ENCODE assay signal across 16 cellular contexts in genomic region chr18:48694295-48694694, GRCh38.
"Had no signal": no experiment of that assay in that cellular context is flagged by ENCODE, and none has a peak within 500 bp of the region (broad histone marks: within the 10 kb centered on the region; RNA-seq: fewer than 3 reads in every experiment).

No MANE protein-coding gene starts in this region.

- H3K4me3 Mint-ChIP-seq: activated CD4-positive, alpha-beta T cell treated with anti-CD3 and anti-CD28 coated beads, Interleukin-2, amount 10 ng/mL, durations not matched to agents 7 days and 5 days; activated naive CD8-positive, alpha-beta T cell; activated T-cell treated with anti-CD3 and anti-CD28 coated beads, Interleukin-2, amount 50 U/mL, for 72 hours; neural crest cell; stimulated activated effector memory CD8-positive, alpha-beta T cell treated with anti-CD3 and anti-CD28 coated beads, Interleukin-12 subunit alpha, Interleukin-12 subunit beta, amount 100 ng/mL, for 72 hours had no signal

- H3K9me3 Mint-ChIP-seq: activated CD4-positive, alpha-beta T cell treated with anti-CD3 and anti-CD28 coated beads, Interleukin-2, amount 10 ng/mL, durations not matched to agents 7 days and 5 days; activated T-cell treated with anti-CD3 and anti-CD28 coated beads, Interleukin-2, amount 50 U/mL, for 72 hours; neural crest cell; stimulated activated effector memory CD8-positive, alpha-beta T cell treated with anti-CD3 and anti-CD28 coated beads, Interleukin-12 subunit alpha, Interleukin-12 subunit beta, amount 100 ng/mL, for 72 hours had no signal

- H3K36me3 Mint-ChIP-seq: activated naive CD8-positive, alpha-beta T cell; naive B cell; stimulated activated effector memory CD8-positive, alpha-beta T cell treated with anti-CD3 and anti-CD28 coated beads, Interleukin-12 subunit alpha, Interleukin-12 subunit beta, amount 100 ng/mL, for 72 hours had no signal

- H3K27me3 ChIP-seq: cardiac muscle cell, stomach, upper lobe of left lung had no signal

- H3K36me3 ChIP-seq: cardiac muscle cell, prostate gland had no signal

- ATAC-seq: activated T-cell treated with anti-CD3 and anti-CD28 coated beads, Interleukin-2, amount 50 U/mL, for 72 hours; left ventricle myocardium superior; right cardiac atrium; stimulated activated effector memory CD8-positive, alpha-beta T cell treated with anti-CD3 and anti-CD28 coated beads, Interleukin-12 subunit alpha, Interleukin-12 subunit beta, amount 100 ng/mL, for 72 hours had no signal

- DNase-seq: activated CD4-positive, alpha-beta T cell treated with anti-CD3 and anti-CD28 coated beads, Interleukin-2, amount 10 ng/mL, durations not matched to agents 7 days and 5 days; activated CD8-positive, alpha-beta memory T cell treated with anti-CD3 and anti-CD28 coated beads, Interleukin-2, amount 50 U/mL, for 48 hours; activated gamma-delta T cell treated with Interleukin-2 at 50 U/mL for 16 hours; activated T-cell treated with anti-CD3 and anti-CD28 coated beads, Interleukin-2, amount 50 U/mL, for 72 hours; left ventricle myocardium superior; naive B cell; right cardiac atrium; small intestine; stimulated activated CD4-positive, alpha-beta T cell treated with anti-CD3 and anti-CD28 coated beads, Interleukin-4, amount 100 ng/mL, for 24 hours; stomach; upper lobe of left lung had no signal

- H3K27me3 Mint-ChIP-seq: activated naive CD8-positive, alpha-beta T cell; naive B cell had no signal

- H3K4me3 ChIP-seq: cardiac muscle cell, prostate gland, stomach, upper lobe of left lung had no signal

- H3K27ac Mint-ChIP-seq: activated CD4-positive, alpha-beta T cell treated with anti-CD3 and anti-CD28 coated beads, Interleukin-2, amount 10 ng/mL, durations not matched to agents 7 days and 5 days; activated naive CD8-positive, alpha-beta T cell; activated T-cell treated with anti-CD3 and anti-CD28 coated beads, Interleukin-2, amount 50 U/mL, for 72 hours; naive B cell; stimulated activated effector memory CD8-positive, alpha-beta T cell treated with anti-CD3 and anti-CD28 coated beads, Interleukin-12 subunit alpha, Interleukin-12 subunit beta, amount 100 ng/mL, for 72 hours had no signal

- H3K4me1 ChIP-seq: prostate gland, stomach had no signal

- H3K9me3 ChIP-seq: prostate gland, stomach, upper lobe of left lung had no signal

- H3K27ac ChIP-seq: cardiac muscle cell, prostate gland, stomach, upper lobe of left lung had no signal
